Comparison of ENCODE assay signal across 8 cellular contexts in genomic region chr2:54673501-54673998, GRCh38. TPM values are rescaled to one million over a fixed set of nuclear protein-coding genes. Genes with fewer than 3 reads are reported as not detected.
A peak's percentile ranks its signal among the peaks of the same experiment; 100 is the strongest.
DNase-seq lines count a peak whose midpoint lies in the region; ATAC-seq, FAIRE-seq and TF ChIP-seq lines count a peak whose summit lies in the region.

No MANE protein-coding gene starts in this region.

- H3K4me2 ChIP-seq in IMR-90 (ENCODE audit: low read depth, low read length) (no peak overlapping the region), astrocyte (ENCODE audit: low read length) (no peak overlapping the region)

- peak overlapping the region; percentile 20; the same call in 1 of the 2 replicates for H4K91ac ChIP-seq in IMR-90 (ENCODE audit: insufficient read depth, low read depth, low read length)

- H3K27me3 Mint-ChIP-seq in astrocyte (ENCODE audit: low read depth, unreplicated experiment): no peaks in the 10 kb centered on the region

- no peak overlapping the region for H4K5ac ChIP-seq in IMR-90 (ENCODE audit: low read depth, low read length)

- no peak overlapping the region for H2BK20ac ChIP-seq in IMR-90 (ENCODE audit: low read depth, low read length)

- no peak overlapping the region for H3K14ac ChIP-seq in IMR-90 (replicated peaks; ENCODE audit: low read depth, low read length)

- H3K18ac ChIP-seq in IMR-90 (ENCODE audit: low read depth, low read length): peak overlapping the region; percentile 45; the same call in 1 of the 2 replicates

- no peak overlapping the region for H2AK5ac ChIP-seq in IMR-90 (ENCODE audit: low read depth, low read length)

- no peak overlapping the region for H2BK5ac ChIP-seq in IMR-90 (ENCODE audit: low read depth, low read length, poor library complexity, severe bottlenecking)

- peak; percentile 66 for DNase-seq in activated CD4-positive, alpha-beta T cell treated with anti-CD3 and anti-CD28 coated beads for 48 hours
- DNase-seq in activated CD4-positive, alpha-beta T cell treated with anti-CD3 and anti-CD28 coated beads, Interleukin-2, amount 50 U/mL, for 4 hours: no peak
- DNase-seq in IMR-90 (no peak), astrocyte (ENCODE audit: low read depth) (no peak), NCI-H1436 treated with DMSO at 0.1 percent for 48 hours (lab: John Stamatoyannopoulos, UW) (no peak)
- DNase-seq in stimulated activated naive CD8-positive, alpha-beta T cell treated with anti-CD3 and anti-CD28 coated beads, Interleukin-15, Interleukin-2, amounts not matched to agents 100 U/mL and 50 U/mL, for 24 hours: peak; percentile 71

- dilution Hi-C loops in IMR-90 (cut with HindIII; ENCODE audit: low sequenced_read_pairs, unreplicated experiment): no loop called here

- peaks cover 5% of the 10 kb centered on the region; the same call in 1 of the 2 replicates for H4K20me1 ChIP-seq in IMR-90 (ENCODE audit: insufficient read depth, low read length)
- H4K20me1 ChIP-seq in astrocyte (ENCODE audit: insufficient read depth, low read length): peaks cover 6% of the 10 kb centered on the region

- no peak overlapping the region for H2BK120ac ChIP-seq in IMR-90 (ENCODE audit: low read depth, low read length)

- H3K4me1 ChIP-seq in IMR-90 (ENCODE audit: control insufficient read depth, insufficient read depth, low read length) (peaks cover 22% of the 10 kb centered on the region), astrocyte (ENCODE audit: insufficient read depth, low read length) (no peaks in the 10 kb centered on the region), liver (ENCODE audit: control insufficient read depth in 4 of 4, insufficient read depth in 4 of 4, low read length in 3 of 4) (peaks cover 5 to 31% (median 18%) of the 10 kb centered on the region in 4 donors)

- H3K27me3 ChIP-seq in IMR-90 (ENCODE audit: control insufficient read depth, insufficient read depth, low read length): no peaks in the 10 kb centered on the region
- H3K27me3 ChIP-seq in astrocyte (ENCODE audit: insufficient read depth, low read length): no peaks in the 10 kb centered on the region
- no peaks in the 10 kb centered on the region for H3K27me3 ChIP-seq in liver (ENCODE audit: control insufficient read depth in 4 of 4, insufficient read depth in 4 of 4, low read length in 3 of 4)

- peaks cover 2 to 17% of the 10 kb centered on the region in 2 experiments; a peak in 2 of 4 replicates for H3K79me1 ChIP-seq in IMR-90 (ENCODE audit: low read depth in 1 of 2, low read length in 2 of 2)

- H3K23ac ChIP-seq in IMR-90 (ENCODE audit: low read depth, low read length): no peak overlapping the region

- no peak for FAIRE-seq in astrocyte (lab: Jason Lieb, UNC)

- H3K56ac ChIP-seq in IMR-90 (ENCODE audit: extremely low read depth, insufficient read depth, low read length): no peak overlapping the region

- ATAC-seq in IMR-90 (ENCODE audit: low read depth) (no peak), SK-N-SH treated with all-trans-retinoic acid at 6 μM for 48 hours (no peak)
- peak; percentile 94 for ATAC-seq in stimulated activated naive CD8-positive, alpha-beta T cell treated with anti-CD3 and anti-CD28 coated beads, Interleukin-15, Interleukin-2, amounts not matched to agents 100 U/mL and 50 U/mL, for 24 hours

- H3K9me1 ChIP-seq in IMR-90 (ENCODE audit: insufficient read depth, low read length): peaks cover 14% of the 10 kb centered on the region

- no TSS peak for BruUV-seq in IMR-90 (replicated peaks; lab: Mats Ljungman, UMichigan)

- TF ChIP-seq RAD21 in IMR-90 (IDR thresholded peaks at IDR 0.05; ENCODE audit: low read length) (no peak), liver (IDR thresholded peaks at IDR 0.05) (peak in 1 of 2 donors; percentile 8)

- peaks cover 15% of the 10 kb centered on the region for H3K36me3 Mint-ChIP-seq in astrocyte (ENCODE audit: low read depth, unreplicated experiment)

- in situ Hi-C loops in IMR-90 (cut with MboI; ENCODE audit: low sequenced_read_pairs): no loop called here

- 40% methylated on average over 1 of the region's 16 CpGs; no CpG with 5 or more reads in 1 of the 2 experiments for WGBS in IMR-90 (ENCODE audit: extremely low coverage in 2 of 2, insufficient read length in 1 of 2), 2 experiments
- 58% methylated on average over 16 of the region's 16 CpGs for WGBS in liver

- H2AFZ ChIP-seq in IMR-90 (replicated peaks; ENCODE audit: low read length, poor library complexity) (no peak overlapping the region), astrocyte (ENCODE audit: low read depth, low read length) (no peak overlapping the region)

- H3K27ac Mint-ChIP-seq in astrocyte (ENCODE audit: unreplicated experiment): peak overlapping the region; percentile 71

- no peaks in the 10 kb centered on the region for H3K79me2 ChIP-seq in astrocyte (ENCODE audit: insufficient read depth, low read length)

- no peaks in the 10 kb centered on the region for H3K9me3 Mint-ChIP-seq in astrocyte (ENCODE audit: unreplicated experiment)

- no peak overlapping the region; the same call in 1 of the 2 replicates for H3K4ac ChIP-seq in IMR-90 (ENCODE audit: low read depth, low read length)

- POLR2A ChIA-PET in IMR-90 (lab: Charles Lee; ENCODE audit: unreplicated experiment): no interaction called here

- CTCF ChIA-PET in IMR-90 (lab: Yijun Ruan, JAX): interaction anchor here (0.7 kb wide), 1 partner anchor 31 kb away, joined by 3 read pairs; no protein-coding TSS in a partner anchor

- H3K36me3 ChIP-seq in IMR-90 (ENCODE audit: control insufficient read depth, insufficient read depth, low read length) (peaks cover 5% of the 10 kb centered on the region; the same call in 1 of the 2 replicates), astrocyte (ENCODE audit: insufficient read depth, low read length) (peaks cover 28% of the 10 kb centered on the region), liver (ENCODE audit: control insufficient read depth in 4 of 4, insufficient read depth in 3 of 4, low read depth in 1 of 4, low read length in 3 of 4) (peaks cover 0 to 6% (median 3%) of the 10 kb centered on the region in 4 donors)

- intact Hi-C loops in IMR-90 (cut with micrococcal nuclease): no loop called here

- TF ChIP-seq CTCF in IMR-90 (conservative IDR thresholded peaks at IDR 0.05; ENCODE audit: low read depth, low read length) (no peak), astrocyte (IDR thresholded peaks at IDR 0.05; ENCODE audit: insufficient read depth, low read depth, low read length) (no peak), liver (IDR thresholded peaks at IDR 0.05; ENCODE audit: low read depth, low read length, missing input control) (no peak)

- H3K9me3 ChIP-seq in IMR-90 (ENCODE audit: control insufficient read depth, insufficient read depth, low read length): no peaks in the 10 kb centered on the region
- no peaks in the 10 kb centered on the region for H3K9me3 ChIP-seq in astrocyte (ENCODE audit: insufficient read depth, low read depth, low read length)
- no peaks in the 10 kb centered on the region for H3K9me3 ChIP-seq in liver (ENCODE audit: control insufficient read depth in 4 of 4, low read length in 3 of 4)

- H3K9ac ChIP-seq in IMR-90 (ENCODE audit: low read depth, low read length): no peak overlapping the region
- H3K9ac ChIP-seq in astrocyte (ENCODE audit: low read length): no peak overlapping the region
- peak overlapping the region in 1 of 2 donors; percentile 11 for H3K9ac ChIP-seq in liver (ENCODE audit: low read depth in 1 of 2, low read length in 2 of 2)

- H4K8ac ChIP-seq in IMR-90 (ENCODE audit: low read depth in 2 of 2, low read length in 2 of 2): no peak overlapping the region

- H3K4me1 Mint-ChIP-seq in astrocyte (ENCODE audit: low read depth, unreplicated experiment): peaks cover 23% of the 10 kb centered on the region

- H3K4me3 ChIP-seq in IMR-90 (ENCODE audit: insufficient read depth, low read depth, low read length) (no peak overlapping the region), astrocyte (ENCODE audit: insufficient read depth, low read depth, low read length) (no peak overlapping the region), liver (ENCODE audit: low read depth in 1 of 3, low read length in 3 of 3) (no peak overlapping the region)

- no peak overlapping the region for H2AK9ac ChIP-seq in IMR-90 (replicated peaks; ENCODE audit: low read depth, low read length, poor library complexity)

- H3K4me3 Mint-ChIP-seq in astrocyte (ENCODE audit: unreplicated experiment): no peak overlapping the region

- H3K27ac ChIP-seq in IMR-90 (ENCODE audit: insufficient read depth, low read length) (no peak overlapping the region), astrocyte (ENCODE audit: low read depth, low read length) (no peak overlapping the region), liver (ENCODE audit: low read depth in 1 of 2, low read length in 2 of 2) (peak overlapping the region; percentile 74 to 77)

- TF ChIP-seq POLR2A in IMR-90 (IDR thresholded peaks at IDR 0.05; ENCODE audit: low read depth, low read length): no peak

- no peak overlapping the region for H2BK15ac ChIP-seq in IMR-90 (ENCODE audit: low read depth, low read length)

TF ChIP-seq in IMR-90, 13 proteins besides CTCF, POLR2A, EP300 and RAD21 (continues in another document):
- TF ChIP-seq MXI1 (IDR thresholded peaks at IDR 0.05; ENCODE audit: borderline replicate concordance, low read depth, low read length) (no peak), MAZ (IDR thresholded peaks at IDR 0.05; ENCODE audit: borderline replicate concordance, low read depth, low read length) (no peak)

TF ChIP-seq in liver, 16 proteins besides CTCF, POLR2A, EP300 and RAD21 (continues in another document):
- no peak for TF ChIP-seq JUND (IDR thresholded peaks at IDR 0.05)

TF ChIP-seq in SK-N-SH treated with all-trans-retinoic acid at 6 μM for 48 hours, 23 proteins besides CTCF, POLR2A, EP300 and RAD21 (continues in another document):
- TF ChIP-seq ZFP3 (CRISPR knock-in tag; IDR thresholded peaks at IDR 0.05) (no peak), ESRRG (CRISPR knock-in tag; IDR thresholded peaks at IDR 0.05) (no peak), ZNF8 (CRISPR knock-in tag; IDR thresholded peaks at IDR 0.05) (no peak), ARNTL (CRISPR knock-in tag; IDR thresholded peaks at IDR 0.05; ENCODE audit: borderline replicate concordance, low read depth) (no peak)
- TF ChIP-seq, protein P1, sequence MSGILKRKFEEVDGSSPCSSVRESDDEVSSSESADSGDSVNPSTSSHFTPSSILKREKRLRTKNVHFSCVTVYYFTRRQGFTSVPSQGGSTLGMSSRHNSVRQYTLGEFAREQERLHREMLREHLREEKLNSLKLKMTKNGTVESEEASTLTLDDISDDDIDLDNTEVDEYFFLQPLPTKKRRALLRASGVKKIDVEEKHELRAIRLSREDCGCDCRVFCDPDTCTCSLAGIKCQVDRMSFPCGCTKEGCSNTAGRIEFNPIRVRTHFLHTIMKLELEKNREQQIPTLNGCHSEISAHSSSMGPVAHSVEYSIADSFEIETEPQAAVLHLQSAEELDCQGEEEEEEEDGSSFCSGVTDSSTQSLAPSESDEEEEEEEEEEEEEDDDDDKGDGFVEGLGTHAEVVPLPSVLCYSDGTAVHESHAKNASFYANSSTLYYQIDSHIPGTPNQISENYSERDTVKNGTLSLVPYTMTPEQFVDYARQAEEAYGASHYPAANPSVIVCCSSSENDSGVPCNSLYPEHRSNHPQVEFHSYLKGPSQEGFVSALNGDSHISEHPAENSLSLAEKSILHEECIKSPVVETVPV (CRISPR knock-in tag; IDR thresholded peaks at IDR 0.05): no peak

RNA-seq across cellular contexts. Expression of gene EML6, which starts 49.9 kb away (rescaled TPM):
- 0.18 and 0.28 TPM in 2 replicates for total RNA-seq in IMR-90 (2012; rRNA removed)
- 0.14 and 0.19 TPM in 2 replicates for polyA plus RNA-seq in IMR-90 (2012; rRNA removed)
- polyA plus RNA-seq in IMR-90 (2012; cell fraction: cytosol; rRNA removed): 0.02 and 0.05 TPM in 2 replicates
- polyA plus RNA-seq in IMR-90 (2012; cell fraction: nucleus; rRNA removed; ENCODE audit: low replicate concordance): 0.24 and 0.56 TPM in 2 replicates
- total RNA-seq in astrocyte: 0.23 and 0.60 TPM in 2 replicates
- 1 to 10 TPM; 1.7 to 3.0 TPM for total RNA-seq in liver
- 1 to 10 TPM in 1 of 2 donors, under 1 TPM in 1; 0.33 to 1.2 TPM for polyA plus RNA-seq in liver

Comparison
In these comparisons a context has a peak if more than half of its experiments do, and no peak if none do; other contexts are left out.
1. DNase-seq: peak in activated CD4-positive, alpha-beta T cell treated with anti-CD3 and anti-CD28 coated beads for 48 hours (single experiment) and stimulated activated naive CD8-positive, alpha-beta T cell treated with anti-CD3 and anti-CD28 coated beads, Interleukin-15, Interleukin-2, amounts not matched to agents 100 U/mL and 50 U/mL, for 24 hours (single experiment); none in activated CD4-positive, alpha-beta T cell treated with anti-CD3 and anti-CD28 coated beads, Interleukin-2, amount 50 U/mL, for 4 hours (0 of 2), IMR-90 (single experiment), astrocyte (single experiment) and NCI-H1436 treated with DMSO at 0.1 percent for 48 hours (single experiment).
2. H3K27ac ChIP-seq: peak in liver (2 of 2); none in IMR-90 (single experiment) and astrocyte (single experiment).